In the genomic region with DNA sequence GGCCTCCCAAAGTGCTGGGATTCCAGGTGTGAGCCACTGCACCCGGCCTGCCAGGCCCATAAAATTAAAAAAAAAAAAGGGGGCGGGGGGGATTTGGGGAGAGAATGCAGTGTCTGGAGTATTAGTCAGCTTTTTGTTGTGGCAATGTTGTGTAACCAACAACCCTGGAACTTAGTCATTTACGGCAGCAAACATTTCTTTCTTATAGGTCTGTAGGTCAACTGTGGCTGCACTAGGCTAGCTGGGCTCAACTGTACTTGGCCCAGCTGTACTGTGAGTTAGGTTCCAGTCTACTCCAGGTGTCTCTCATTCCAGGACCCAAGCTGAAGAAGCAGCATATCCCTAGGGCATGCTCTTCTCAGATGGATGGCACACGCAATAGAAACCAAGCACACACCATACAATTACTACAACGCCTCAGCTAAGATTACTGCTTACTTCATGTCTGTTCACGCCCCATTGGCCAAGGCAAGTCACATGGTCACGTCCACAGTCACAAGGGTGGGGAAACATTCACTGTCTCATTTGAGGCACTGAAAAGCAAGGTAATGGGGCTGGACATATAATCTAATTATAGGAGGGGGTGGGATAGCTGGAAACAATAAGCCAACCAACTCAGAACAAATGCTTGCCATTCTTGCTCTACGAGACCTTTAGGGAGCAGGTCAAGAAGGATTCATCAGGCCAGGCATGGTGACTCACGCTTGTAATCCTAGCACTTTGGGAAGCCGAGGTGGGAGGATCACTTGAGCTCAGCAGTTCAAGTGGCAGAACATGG, we compare ENCODE assay signal across 13 cellular contexts. TPM values are rescaled to one million over a fixed set of nuclear protein-coding genes. Genes with fewer than 3 reads are reported as not detected.
DNase-seq lines count a peak whose midpoint lies in the region; ATAC-seq and TF ChIP-seq lines count a peak whose summit lies in the region.
"Had no signal": no experiment of that assay in that cellular context is flagged by ENCODE, and none has a peak within 500 bp of the region (broad histone marks: within the 10 kb centered on the region; RNA-seq: fewer than 3 reads in every experiment).

No MANE protein-coding gene starts in this region.

- DNase-seq in BE2C = peak; percentile 29
- peak; percentile 79 for DNase-seq in SW480 (ENCODE audit: low spot score)
- peak; percentile 93 for DNase-seq in islet precursor cell
- no peak for DNase-seq in activated CD8-positive, alpha-beta memory T cell treated with anti-CD3 and anti-CD28 coated beads, Interleukin-2, amount 50 U/mL, for 4 hours
- no peak for DNase-seq in DMS114 treated with DMSO at 0.1 percent for 48 hours (lab: John Stamatoyannopoulos, UW; ENCODE audit: unreplicated experiment)
- DNase-seq in hypothalamus (lab: John Stamatoyannopoulos, UW) = no peak
- DNase-seq: activated gamma-delta T cell treated with Interleukin-2 at 50 U/mL for 16 hours, GDM1, KBM-7, right cardiac atrium, T-cell had no signal

- peak overlapping the region; percentile 42 for H3K27ac ChIP-seq in HUES48 (ENCODE audit: low read depth, low read length)

- H3K4me1 ChIP-seq in BE2C (peaks cover 3% of the 10 kb centered on the region; the same call in 1 of the 2 replicates), HUES48 (ENCODE audit: control insufficient read depth, insufficient read depth, low read length) (no peaks in the 10 kb centered on the region)

- ATAC-seq in HG02763 (IDR thresholded peaks at IDR 0.05; ENCODE audit: unreplicated experiment) = no peak
- ATAC-seq: right cardiac atrium, T-cell had no signal

- H3K27me3 ChIP-seq in BE2C (no peaks in the 10 kb centered on the region), HUES48 (ENCODE audit: control insufficient read depth, insufficient read depth, low read length) (no peaks in the 10 kb centered on the region)

- no peak overlapping the region for H3K9ac ChIP-seq in HUES48 (ENCODE audit: low read depth, low read length)

- H3K9me3 ChIP-seq in BE2C (no peaks in the 10 kb centered on the region), HUES48 (ENCODE audit: control insufficient read depth, insufficient read depth, low read length) (no peaks in the 10 kb centered on the region)

- H3K36me3 ChIP-seq in BE2C (no peaks in the 10 kb centered on the region), HUES48 (ENCODE audit: control insufficient read depth, insufficient read depth, low read length) (no peaks in the 10 kb centered on the region)

- no peak for TF ChIP-seq CTCF in BE2C (IDR thresholded peaks at IDR 0.05; ENCODE audit: low read depth, low read length)

- H3K4me3 ChIP-seq in BE2C (ENCODE audit: low read depth, low read length) = no peak overlapping the region
- no peak overlapping the region for H3K4me3 ChIP-seq in HUES48 (ENCODE audit: low read depth, low read length)

RNA-seq across cellular contexts. Expression of a gene that starts 10.4 kb away (rescaled TPM):
- polyA plus RNA-seq in BE2C (2012; ENCODE audit: insufficient read depth, insufficient read length, low read depth) = 53.6 TPM

RNA-seq across cellular contexts. Expression of a gene that starts 34.3 kb away (rescaled TPM):
- 9.7 TPM for polyA plus RNA-seq in BE2C (2012; ENCODE audit: insufficient read depth, insufficient read length, low read depth)

RNA-seq across cellular contexts. Expression of a gene that starts 36.1 kb away (rescaled TPM):
- 25.2 TPM for polyA plus RNA-seq in BE2C (2012; ENCODE audit: insufficient read depth, insufficient read length, low read depth)

Comparison
In these comparisons a context has a peak if more than half of its experiments do, and no peak if none do; other contexts are left out.
1. DNase-seq: peak in BE2C (single experiment), SW480 (single experiment) and islet precursor cell (single experiment); none in activated CD8-positive, alpha-beta memory T cell treated with anti-CD3 and anti-CD28 coated beads, Interleukin-2, amount 50 U/mL, for 4 hours (single experiment), DMS114 treated with DMSO at 0.1 percent for 48 hours (single experiment) and hypothalamus (0 of 51).